Comparison of ENCODE assay signal across 20 cellular contexts in the genomic region with DNA sequence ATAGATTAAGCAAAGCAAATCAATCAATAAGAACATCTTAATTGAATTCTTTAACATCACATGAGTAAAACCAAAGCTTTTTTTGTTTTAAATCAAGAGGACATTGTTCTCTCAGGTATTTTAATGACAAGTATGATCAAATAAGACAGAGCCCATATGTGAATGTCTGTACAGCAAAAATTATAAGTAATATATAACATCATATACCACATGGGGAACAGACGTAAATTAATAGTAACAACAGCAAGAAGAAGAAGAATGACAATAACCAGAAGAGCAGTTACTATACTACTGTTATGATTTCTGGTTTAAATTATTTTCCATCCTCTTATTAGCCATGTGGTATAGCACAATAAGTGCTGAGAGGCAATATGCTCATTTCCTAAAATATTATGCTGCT.
"Had no signal": no experiment of that assay in that cellular context is flagged by ENCODE, and none has a peak within 500 bp of the region (broad histone marks: within the 10 kb centered on the region; RNA-seq: fewer than 3 reads in every experiment).

No MANE protein-coding gene starts in this region.

- H3K36me3 ChIP-seq: colonic mucosa, esophagus squamous epithelium, gastroesophageal sphincter, heart left ventricle, left lung, lower lobe of right lung had no signal

- H3K27me3 ChIP-seq: colonic mucosa, esophagus squamous epithelium, foreskin keratinocyte, gastroesophageal sphincter, heart left ventricle, left lung had no signal

- H3K9me3 ChIP-seq: colonic mucosa, esophagus squamous epithelium, gastroesophageal sphincter, heart left ventricle, left lung, lower lobe of right lung had no signal

- H3K4me1 ChIP-seq: colonic mucosa, esophagus squamous epithelium, foreskin keratinocyte, gastroesophageal sphincter, left lung, lower lobe of right lung had no signal

- H3K4me3 ChIP-seq: colonic mucosa, esophagus squamous epithelium, gastroesophageal sphincter, heart left ventricle, left lung, lower lobe of right lung, mucosa of descending colon had no signal

- ATAC-seq: effector memory CD8-positive, alpha-beta T cell; esophagus mucosa; foreskin keratinocyte; gastroesophageal sphincter; heart left ventricle; left cardiac atrium; left lung; left ventricle myocardium superior; lower lobe of right lung; mucosa of descending colon had no signal

- H3K27ac ChIP-seq: colonic mucosa, epithelial cell of prostate, esophagus squamous epithelium, foreskin keratinocyte, gastroesophageal sphincter, heart left ventricle, left lung, lower lobe of right lung had no signal

- DNase-seq: colonic mucosa; cortex of kidney; effector CD8-positive, alpha-beta T cell; effector memory CD8-positive, alpha-beta T cell; endodermal cell; erythroblast; esophagus squamous epithelium; foreskin keratinocyte; heart left ventricle; hippocampal formation; left cardiac atrium; left lung; left ventricle myocardium superior; lower lobe of right lung; mesenchymal stem cell; mucosa of descending colon; naive B cell had no signal
